In genomic region chr6:165260462-165260861, GRCh38 we compare ENCODE assay signal across 10 cellular contexts. TPM values are rescaled to one million over a fixed set of nuclear protein-coding genes. Genes with fewer than 3 reads are reported as not detected.
"Had no signal": no experiment of that assay in that cellular context is flagged by ENCODE, and none has a peak within 500 bp of the region (broad histone marks: within the 10 kb centered on the region; RNA-seq: fewer than 3 reads in every experiment).

No MANE protein-coding gene starts in this region.

- H3K9ac ChIP-seq: KMS-11 had no signal

- FAIRE-seq: HTR-8/SVneo had no signal

- H3K4me2 ChIP-seq: KMS-11 had no signal

- DNase-seq: Karpas-422, Kasumi-1, KBM-7, KG1 had no signal

- H3K27ac ChIP-seq: HL-60, KMS-11 had no signal

RNA-seq across cellular contexts. Expression of gene C6orf118, which starts 48.9 kb away (rescaled TPM):
- total RNA-seq: HT-29, HT1080 had no signal
- polyA plus RNA-seq: IgD-negative memory B cell had no signal
